8 cellular contexts compared by ENCODE assay signal in the genomic region with DNA sequence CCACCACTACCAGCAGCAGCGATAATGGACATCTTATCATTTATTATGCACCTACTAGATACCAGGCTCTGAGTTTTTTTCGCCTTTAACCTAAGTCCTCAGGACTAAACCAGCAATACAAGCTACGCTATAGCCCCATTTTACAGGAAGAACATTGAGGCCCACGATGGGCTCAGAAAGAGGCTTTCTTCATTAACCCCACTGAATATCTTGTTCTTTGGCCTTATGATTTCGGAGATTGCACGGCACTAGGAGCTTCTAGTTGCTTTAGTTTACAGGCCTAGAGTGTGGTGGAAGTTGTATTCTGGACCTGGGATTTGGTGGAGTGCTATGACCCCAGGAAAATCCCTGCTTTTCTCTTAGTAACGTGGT. TPM values are rescaled to one million over a fixed set of nuclear protein-coding genes. Genes with fewer than 3 reads are reported as not detected.
DNase-seq lines count a peak whose midpoint lies in the region; ATAC-seq and TF ChIP-seq lines count a peak whose summit lies in the region.

No MANE protein-coding gene starts in this region.

- H3K4me1 ChIP-seq in breast epithelium = no peaks in the 10 kb centered on the region
- peaks cover 26% of the 10 kb centered on the region for H3K4me1 ChIP-seq in mesodermal cell (ENCODE audit: control insufficient read depth, insufficient read depth, low read length, poor library complexity, severe bottlenecking)
- no peaks in the 10 kb centered on the region for H3K4me1 ChIP-seq in urinary bladder (ENCODE audit: insufficient read depth)

- H3K4me3 ChIP-seq in breast epithelium (peak overlapping the region; percentile 84 to 94 (median 90)), mesodermal cell (ENCODE audit: extremely low read depth, insufficient read depth, low read length, poor library complexity, severe bottlenecking) (peak overlapping the region; percentile 95), urinary bladder (ENCODE audit: low read depth, low read length) (peak overlapping the region; percentile 94)

- H3K27me3 Mint-ChIP-seq in activated naive CD4-positive, alpha-beta T cell treated with anti-CD3 and anti-CD28 coated beads, Interleukin-2, amount 50 U/mL, for 24 hours = no peaks in the 10 kb centered on the region

- ATAC-seq in GM21717 (IDR thresholded peaks at IDR 0.05; ENCODE audit: unreplicated experiment) (no peak), HG02610 (IDR thresholded peaks at IDR 0.05; ENCODE audit: unreplicated experiment) (no peak)

- H3K27me3 ChIP-seq in breast epithelium = no peaks in the 10 kb centered on the region

- no peak overlapping the region for H3K27ac Mint-ChIP-seq in activated naive CD4-positive, alpha-beta T cell treated with anti-CD3 and anti-CD28 coated beads, Interleukin-2, amount 50 U/mL, for 24 hours

- no peaks in the 10 kb centered on the region for H3K9me3 Mint-ChIP-seq in activated naive CD4-positive, alpha-beta T cell treated with anti-CD3 and anti-CD28 coated beads, Interleukin-2, amount 50 U/mL, for 24 hours

- peaks cover 46% of the 10 kb centered on the region for H3K4me1 Mint-ChIP-seq in activated naive CD4-positive, alpha-beta T cell treated with anti-CD3 and anti-CD28 coated beads, Interleukin-2, amount 50 U/mL, for 24 hours

- no peaks in the 10 kb centered on the region for H3K36me3 ChIP-seq in breast epithelium
- H3K36me3 ChIP-seq in mesodermal cell (ENCODE audit: control insufficient read depth, insufficient read depth, low read length) = peaks cover 10% of the 10 kb centered on the region
- no peaks in the 10 kb centered on the region for H3K36me3 ChIP-seq in urinary bladder (ENCODE audit: insufficient read depth)

- no peak for DNase-seq in activated naive CD4-positive, alpha-beta T cell treated with anti-CD3 and anti-CD28 coated beads, Interleukin-2, amount 50 U/mL, for 16 hours
- no peak for DNase-seq in breast epithelium (ENCODE audit: low spot score in 2 of 2)
- DNase-seq in NOMO-1 (lab: John Stamatoyannopoulos, UW; ENCODE audit: unreplicated experiment in 2 of 2) = no peak

- 62 to 77% methylated on average over 4 to 7 of the region's 7 CpGs for WGBS in mesodermal cell (ENCODE audit: insufficient coverage in 2 of 2), 2 experiments
- WGBS in urinary bladder = 47% methylated on average over 7 of the region's 7 CpGs

- H3K27ac ChIP-seq in breast epithelium = peak overlapping the region; percentile 86 to 90
- H3K27ac ChIP-seq in mesodermal cell (ENCODE audit: low read depth, low read length, severe bottlenecking) = no peak overlapping the region
- H3K27ac ChIP-seq in urinary bladder (ENCODE audit: low read depth) = no peak overlapping the region

- TF ChIP-seq CTCF in breast epithelium (IDR thresholded peaks at IDR 0.05) = no peak

- H3K4me3 Mint-ChIP-seq in activated naive CD4-positive, alpha-beta T cell treated with anti-CD3 and anti-CD28 coated beads, Interleukin-2, amount 50 U/mL, for 24 hours = peak overlapping the region; percentile 86

- H3K36me3 Mint-ChIP-seq in activated naive CD4-positive, alpha-beta T cell treated with anti-CD3 and anti-CD28 coated beads, Interleukin-2, amount 50 U/mL, for 24 hours = peaks cover 1% of the 10 kb centered on the region

- TF ChIP-seq POLR2A in breast epithelium (IDR thresholded peaks at IDR 0.05) = no peak

- intact Hi-C loops in breast epithelium (cut with DNase I; ENCODE audit: low total_unique reads) = no loop called here

- H3K9me3 ChIP-seq in breast epithelium = no peaks in the 10 kb centered on the region
- H3K9me3 ChIP-seq in mesodermal cell (ENCODE audit: control insufficient read depth, low read length) = no peaks in the 10 kb centered on the region

RNA-seq across cellular contexts. Expression of a gene that starts 1.5 kb away (rescaled TPM):
- total RNA-seq in breast epithelium (10 to 100 TPM in 2 of 3 donors, 1 to 10 TPM in 1; 10.0 to 16.0 (median 12.5) TPM), urinary bladder (3.1 TPM)
- 22.1 TPM for polyA plus RNA-seq in mesodermal cell (2013, experiment 1 of 2)
- 19.0 TPM for polyA plus RNA-seq in mesodermal cell (2013, experiment 2 of 2)
- polyA plus RNA-seq in urinary bladder = 9.9 TPM

RNA-seq across cellular contexts. Expression of a gene that starts 24.9 kb away (rescaled TPM):
- 100 to 1,000 TPM; 137 to 147 (median 138) TPM for total RNA-seq in breast epithelium
- polyA plus RNA-seq in mesodermal cell (2013, experiment 1 of 2) = 288 TPM
- 287 TPM for polyA plus RNA-seq in mesodermal cell (2013, experiment 2 of 2)
- total RNA-seq in urinary bladder = 44.6 TPM
- polyA plus RNA-seq in urinary bladder = 239 TPM

RNA-seq across cellular contexts. Expression of a gene that starts 28.0 kb away (rescaled TPM):
- total RNA-seq in breast epithelium = 10 to 100 TPM; 67.8 to 76.4 (median 75.4) TPM
- 139 TPM for polyA plus RNA-seq in mesodermal cell (2013, experiment 1 of 2)
- polyA plus RNA-seq in mesodermal cell (2013, experiment 2 of 2) = 142 TPM
- total RNA-seq in urinary bladder = 42.2 TPM
- 105 TPM for polyA plus RNA-seq in urinary bladder

Comparison
In these comparisons a context has a peak if more than half of its experiments do, and no peak if none do; other contexts are left out.
1. H3K27ac ChIP-seq: peak in breast epithelium (2 of 2); none in mesodermal cell (single experiment) and urinary bladder (single experiment).
2. Peak in every context shown above with its lines, with median percentiles within 50 percentile points of each other: H3K4me3 ChIP-seq.